ENCODE assay signal across 7 cellular contexts in genomic region chr2:218781691-218782528, GRCh38. TPM values are rescaled to one million over a fixed set of nuclear protein-coding genes. Genes with fewer than 3 reads are reported as not detected.
DNase-seq lines count a peak whose midpoint lies in the region; ATAC-seq and TF ChIP-seq lines count a peak whose summit lies in the region.

Gene CYP27A1 (plus strand): TSS chr2:218782147. CDS start chr2:218782183, 36 bp downstream.

- TF ChIP-seq CTCF in HEK293 (tag by site-specific recombination; IDR thresholded peaks at IDR 0.05) (no peak), left ventricle myocardium inferior (IDR thresholded peaks at IDR 0.05; ENCODE audit: borderline replicate concordance) (no peak)

- intact Hi-C loops in left ventricle myocardium inferior (cut with micrococcal nuclease), result no loop called here

- ATAC-seq in GM21576 (IDR thresholded peaks at IDR 0.05; ENCODE audit: unreplicated experiment) (no peak), HG02885 (IDR thresholded peaks at IDR 0.05; ENCODE audit: poor library complexity, unreplicated experiment) (no peak)

- H3K27me3 ChIP-seq in left ventricle myocardium inferior (ENCODE audit: low read depth), result peaks cover 2% of the 10 kb centered on the region

- DNase-seq in left ventricle myocardium inferior (peak; percentile 60), pons (ENCODE audit: low spot score) (peak; percentile 63), OCI-M2 (lab: John Stamatoyannopoulos, UW; ENCODE audit: unreplicated experiment) (no peak)

- H3K4me3 ChIP-seq in HEK293 (ENCODE audit: low read depth, low read length) (peak within 1 kb of the TSS; percentile 35), left ventricle myocardium inferior (peak within 1 kb of the TSS; percentile 80)

- H3K9me3 ChIP-seq in HEK293 (ENCODE audit: control insufficient read depth, insufficient read depth, low read depth, low read length) (no peaks in the 10 kb centered on the region), left ventricle myocardium inferior (replicated peaks) (peaks cover 7% of the 10 kb centered on the region)

- no peaks in the 10 kb centered on the region for H3K36me3 ChIP-seq in HEK293 (ENCODE audit: control insufficient read depth in 2 of 2, insufficient read depth in 1 of 2, low read length in 2 of 2)
- no peaks in the 10 kb centered on the region for H3K36me3 ChIP-seq in left ventricle myocardium inferior

- no peak within 1 kb of the TSS for H3K27ac ChIP-seq in HEK293 (ENCODE audit: extremely low read depth, low read depth, low read length)
- H3K27ac ChIP-seq in adipose tissue (ENCODE audit: low read depth, low read length), result no peak within 1 kb of the TSS
- peak within 1 kb of the TSS; percentile 84 for H3K27ac ChIP-seq in left ventricle myocardium inferior (replicated peaks)

- CTCF ChIA-PET in HEK293 (lab: Yijun Ruan, JAX), result interaction anchor here (0.7 to 1.2 kb wide), 2 partner anchors 53 to 71 kb away, joined by 3 read pairs; partner anchors contain the start of gene TTLL4

- POLR2A ChIA-PET in HEK293 (lab: Yijun Ruan, JAX), result interaction anchor here (0.6 kb wide), 1 partner anchor 115 kb away, joined by 3 read pairs; no protein-coding TSS in a partner anchor

- H3K4me1 ChIP-seq in HEK293 (ENCODE audit: control insufficient read depth, insufficient read depth, low read length) (no peaks in the 10 kb centered on the region), left ventricle myocardium inferior (peaks cover 31% of the 10 kb centered on the region)

- 1 to 2% (median 2%) methylated on average over 66 to 76 of the region's 76 CpGs for WGBS in adipose tissue, 3 donors

TF ChIP-seq in HEK293, 187 proteins besides CTCF, POLR2A, EP300 and RAD21:
- TF ChIP-seq FEZF1 (tag by site-specific recombination; IDR thresholded peaks at IDR 0.05), result no peak
- TF ChIP-seq IKZF3 (tag by site-specific recombination; IDR thresholded peaks at IDR 0.05), result no peak
- TF ChIP-seq ZNF146 (tag by site-specific recombination; IDR thresholded peaks at IDR 0.05), result no peak
- no peak for TF ChIP-seq PRDM2 (tag by site-specific recombination; IDR thresholded peaks at IDR 0.05; ENCODE audit: borderline replicate concordance)
- no peak for TF ChIP-seq ZNF404 (tag by site-specific recombination; IDR thresholded peaks at IDR 0.05)
- no peak for TF ChIP-seq KLF7 (tag by site-specific recombination; IDR thresholded peaks at IDR 0.05; ENCODE audit: borderline replicate concordance)
- TF ChIP-seq GLI4 (tag by site-specific recombination; IDR thresholded peaks at IDR 0.05), result no peak
- TF ChIP-seq ZBTB21 (tag by site-specific recombination; IDR thresholded peaks at IDR 0.05), result no peak
- no peak for TF ChIP-seq ZNF221 (tag by site-specific recombination; IDR thresholded peaks at IDR 0.05; ENCODE audit: borderline replicate concordance)
- TF ChIP-seq ZSCAN23 (tag by site-specific recombination; IDR thresholded peaks at IDR 0.05), result no peak
- no peak for TF ChIP-seq ZNF202 (tag by site-specific recombination; IDR thresholded peaks at IDR 0.05; ENCODE audit: borderline replicate concordance)
- no peak for TF ChIP-seq ZBTB17 (tag by site-specific recombination; IDR thresholded peaks at IDR 0.05)
- no peak for TF ChIP-seq GLIS1 (tag by site-specific recombination; IDR thresholded peaks at IDR 0.05)
- TF ChIP-seq ZNF704 (tag by site-specific recombination; IDR thresholded peaks at IDR 0.05), result no peak
- no peak for TF ChIP-seq ZNF777 (tag by site-specific recombination; IDR thresholded peaks at IDR 0.05; ENCODE audit: borderline replicate concordance)
- TF ChIP-seq ZNF23 (tag by site-specific recombination; IDR thresholded peaks at IDR 0.05; ENCODE audit: borderline replicate concordance), result no peak
- TF ChIP-seq MEIS1 (CRISPR knock-in tag; IDR thresholded peaks at IDR 0.05; ENCODE audit: borderline replicate concordance), result no peak
- TF ChIP-seq ZNF654 (tag by site-specific recombination; IDR thresholded peaks at IDR 0.05; ENCODE audit: low read depth), result no peak
- TF ChIP-seq ZNF140 (tag by site-specific recombination; IDR thresholded peaks at IDR 0.05), result no peak

RNA-seq across cellular contexts. Expression of gene CYP27A1, which starts in this region (rescaled TPM):
- polyA plus RNA-seq in adipose tissue, result 10 to 100 TPM in 2 of 3 donors, 1 to 10 TPM in 1; 4.8 to 20.8 (median 11.6) TPM
- 6.7 TPM for total RNA-seq in left ventricle myocardium inferior
